Comparison of ENCODE assay signal across 9 cellular contexts in genomic region chr11:103257360-103257759, GRCh38.
DNase-seq lines count a peak whose midpoint lies in the region; TF ChIP-seq lines count a peak whose summit lies in the region.
"Had no signal": no experiment of that assay in that cellular context is flagged by ENCODE, and none has a peak within 500 bp of the region (broad histone marks: within the 10 kb centered on the region; RNA-seq: fewer than 3 reads in every experiment).

No MANE protein-coding gene starts in this region.

- CTCF ChIA-PET in MCF 10A (lab: Yijun Ruan, JAX), result interaction anchor here (0.6 to 3.7 kb wide), 12 partner anchors 10 to 1855 kb away, joined by 3 to 16 read pairs (median 4); no protein-coding TSS in a partner anchor

- H3K9me3 ChIP-seq in breast epithelium, result no peaks in the 10 kb centered on the region
- no peaks in the 10 kb centered on the region for H3K9me3 ChIP-seq in NT2/D1 (ENCODE audit: insufficient read depth, low read length)
- H3K9me3 ChIP-seq in endodermal cell (ENCODE audit: control insufficient read depth, low read length), result no peaks in the 10 kb centered on the region

- DNase-seq in MCF 10A (ENCODE audit: unreplicated experiment) (peak; percentile 26), breast epithelium (ENCODE audit: low spot score in 2 of 2) (no peak), NT2/D1 (ENCODE audit: low read depth, low spot score) (peak; percentile 5), endodermal cell (peak; percentile 44), type B pancreatic cell (ENCODE audit: extremely low spot score, unreplicated experiment) (no peak), activated T-cell treated with anti-CD3 and anti-CD28 coated beads for 4 hours (no peak), NCI-H128 (lab: John Stamatoyannopoulos, UW; ENCODE audit: unreplicated experiment) (no peak)
- DNase-seq in activated T-cell treated with anti-CD3 and anti-CD28 coated beads, Interleukin-2, amount 50 U/mL, for 48 hours, result no peak
- DNase-seq: effector CD8-positive, alpha-beta T cell had no signal

- no peak overlapping the region for H3K27ac ChIP-seq in breast epithelium
- no peak overlapping the region for H3K27ac ChIP-seq in endodermal cell (ENCODE audit: low read depth, low read length)

- H3K4me1 Mint-ChIP-seq in MCF 10A (ENCODE audit: insufficient read depth, unreplicated experiment), result no peaks in the 10 kb centered on the region
- H3K4me1 Mint-ChIP-seq in endodermal cell, result no peaks in the 10 kb centered on the region
- no peaks in the 10 kb centered on the region for H3K4me1 Mint-ChIP-seq in type B pancreatic cell (ENCODE audit: unreplicated experiment)

- POLR2A ChIA-PET in MCF 10A (lab: Yijun Ruan, JAX), result no interaction called here

- H3K27me3 Mint-ChIP-seq in MCF 10A (ENCODE audit: insufficient read depth, unreplicated experiment), result no peaks in the 10 kb centered on the region
- no peaks in the 10 kb centered on the region for H3K27me3 Mint-ChIP-seq in endodermal cell (ENCODE audit: insufficient read depth)
- no peaks in the 10 kb centered on the region for H3K27me3 Mint-ChIP-seq in type B pancreatic cell

- H3K36me3 Mint-ChIP-seq in MCF 10A (ENCODE audit: insufficient read depth, unreplicated experiment) (peaks cover 20% of the 10 kb centered on the region), endodermal cell (ENCODE audit: low read depth) (peaks cover 10% of the 10 kb centered on the region), type B pancreatic cell (peaks cover 11% of the 10 kb centered on the region)

- no peak overlapping the region for H3K9ac ChIP-seq in NT2/D1 (ENCODE audit: insufficient read length, low read depth)
- H3K9ac ChIP-seq in endodermal cell (ENCODE audit: extremely low read depth, low read length, poor library complexity, severe bottlenecking), result no peak overlapping the region

- WGBS in endodermal cell (ENCODE audit: insufficient coverage in 1 of 2, insufficient read length in 1 of 2), 2 experiments, result 73 to 100% methylated on average over 1 to 4 of the region's 4 CpGs

- H3K27ac Mint-ChIP-seq in MCF 10A (ENCODE audit: low read depth, unreplicated experiment) (no peak overlapping the region), endodermal cell (no peak overlapping the region), type B pancreatic cell (no peak overlapping the region)

- no peaks in the 10 kb centered on the region for H3K4me1 ChIP-seq in breast epithelium
- H3K4me1 ChIP-seq in NT2/D1 (ENCODE audit: insufficient read depth, insufficient read length), result no peaks in the 10 kb centered on the region
- no peaks in the 10 kb centered on the region for H3K4me1 ChIP-seq in endodermal cell (ENCODE audit: control insufficient read depth, insufficient read depth, low read length)

- intact Hi-C loops in MCF 10A (cut with micrococcal nuclease) (loop anchor here (1.0 kb wide), 1 partner anchor 344 kb away; no protein-coding TSS in a partner anchor), breast epithelium (cut with DNase I; ENCODE audit: low total_unique reads) (no loop called here)

- BruUV-seq in MCF 10A (replicated peaks; lab: Mats Ljungman, UMichigan), result no TSS peak

- H3K27me3 ChIP-seq in breast epithelium (no peaks in the 10 kb centered on the region), NT2/D1 (ENCODE audit: insufficient read depth, insufficient read length) (no peaks in the 10 kb centered on the region), endodermal cell (ENCODE audit: control insufficient read depth, insufficient read depth, low read length, poor library complexity, severe bottlenecking) (no peaks in the 10 kb centered on the region)

- H3K36me3 ChIP-seq in breast epithelium (no peaks in the 10 kb centered on the region), NT2/D1 (ENCODE audit: insufficient read depth, insufficient read length, low read length) (no peaks in the 10 kb centered on the region), endodermal cell (ENCODE audit: control insufficient read depth, insufficient read depth, low read length) (peaks cover 4% of the 10 kb centered on the region)

- H3K4me3 Mint-ChIP-seq in MCF 10A (ENCODE audit: unreplicated experiment) (no peak overlapping the region), endodermal cell (no peak overlapping the region), type B pancreatic cell (no peak overlapping the region)

- TF ChIP-seq CTCF in MCF 10A (IDR thresholded peaks at IDR 0.05; ENCODE audit: unreplicated experiment) (peak; percentile 23), breast epithelium (IDR thresholded peaks at IDR 0.05) (no peak), endodermal cell (conservative IDR thresholded peaks at IDR 0.05) (peak; percentile 74), type B pancreatic cell (conservative IDR thresholded peaks at IDR 0.05) (peak; percentile 57)

- H3K4me3 ChIP-seq in breast epithelium, result no peak overlapping the region
- H3K4me3 ChIP-seq in NT2/D1 (ENCODE audit: insufficient read length, low read depth), result no peak overlapping the region
- no peak overlapping the region for H3K4me3 ChIP-seq in endodermal cell (ENCODE audit: low read length)

- TF ChIP-seq POLR2A in breast epithelium (IDR thresholded peaks at IDR 0.05), result no peak

- no peaks in the 10 kb centered on the region for H3K9me3 Mint-ChIP-seq in MCF 10A (ENCODE audit: unreplicated experiment)
- no peaks in the 10 kb centered on the region for H3K9me3 Mint-ChIP-seq in endodermal cell
- H3K9me3 Mint-ChIP-seq in type B pancreatic cell, result no peaks in the 10 kb centered on the region

Comparison
In these comparisons a context has a peak if more than half of its experiments do, and no peak if none do; other contexts are left out.
1. DNase-seq: peak in MCF 10A (single experiment), NT2/D1 (single experiment) and endodermal cell (single experiment); none in breast epithelium (0 of 2), type B pancreatic cell (single experiment), activated T-cell treated with anti-CD3 and anti-CD28 coated beads for 4 hours (single experiment), NCI-H128 (single experiment) and activated T-cell treated with anti-CD3 and anti-CD28 coated beads, Interleukin-2, amount 50 U/mL, for 48 hours (0 of 2).
2. CTCF ChIP-seq: peak in MCF 10A (single experiment), endodermal cell (single experiment) and type B pancreatic cell (single experiment); none in breast epithelium (0 of 3).